ENCODE assay signal across 13 cellular contexts in the genomic region with DNA sequence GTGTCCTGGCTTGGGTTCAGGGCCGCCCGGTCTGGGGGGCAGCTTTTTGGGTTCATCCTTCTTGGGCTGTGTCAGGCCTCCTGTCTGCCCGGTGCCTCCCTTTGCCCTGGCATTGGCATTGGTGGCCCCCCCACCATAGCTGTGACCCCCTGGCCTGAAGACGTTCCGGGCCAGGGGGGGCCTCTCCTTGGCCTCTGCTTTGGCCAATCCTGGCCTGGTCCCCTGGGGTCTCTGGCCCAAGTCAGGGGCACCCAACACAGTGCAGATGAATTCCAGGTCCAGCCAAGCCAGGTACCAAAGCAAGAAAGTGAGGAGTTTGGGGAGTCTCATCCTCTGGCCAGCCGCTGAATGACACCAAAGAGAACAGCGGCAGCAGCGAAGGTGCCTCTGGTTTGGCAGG. TPM values are rescaled to one million over a fixed set of nuclear protein-coding genes. Genes with fewer than 3 reads are reported as not detected.
DNase-seq lines count a peak whose midpoint lies in the region; ATAC-seq and TF ChIP-seq lines count a peak whose summit lies in the region.
"Had no signal": no experiment of that assay in that cellular context is flagged by ENCODE, and none has a peak within 500 bp of the region (broad histone marks: within the 10 kb centered on the region; RNA-seq: fewer than 3 reads in every experiment).

No MANE protein-coding gene starts in this region.

- POLR2A ChIA-PET in AG04450 (lab: Yijun Ruan, JAX): interaction anchor here (1.2 kb wide), 1 partner anchor 135 kb away, joined by 4 read pairs; no protein-coding TSS in a partner anchor

- peaks cover 20% of the 10 kb centered on the region for H3K27me3 Mint-ChIP-seq in stimulated activated naive CD8-positive, alpha-beta T cell treated with anti-CD3 and anti-CD28 coated beads, Interleukin-15, amount 100 ng/mL, for 72 hours
- H3K27me3 Mint-ChIP-seq: activated naive CD8-positive, alpha-beta T cell had no signal

- no peak for ATAC-seq in stimulated activated naive CD8-positive, alpha-beta T cell treated with anti-CD3 and anti-CD28 coated beads, Interleukin-15, amount 100 ng/mL, for 72 hours
- ATAC-seq: WTC11 had no signal

- no peak overlapping the region for H3K4me3 Mint-ChIP-seq in stimulated activated naive CD8-positive, alpha-beta T cell treated with anti-CD3 and anti-CD28 coated beads, Interleukin-15, amount 100 ng/mL, for 72 hours
- H3K4me3 Mint-ChIP-seq: activated naive CD8-positive, alpha-beta T cell; stimulated activated naive CD8-positive, alpha-beta T cell treated with anti-CD3 and anti-CD28 coated beads, Interleukin-15, Interleukin-2, amounts not matched to agents 100 ng/mL and 50 ng/mL, for 24 hours; WTC11 had no signal

- no peak overlapping the region for H3K27ac Mint-ChIP-seq in stimulated activated naive CD8-positive, alpha-beta T cell treated with anti-CD3 and anti-CD28 coated beads, Interleukin-15, amount 100 ng/mL, for 72 hours
- H3K27ac Mint-ChIP-seq: activated naive CD8-positive, alpha-beta T cell; stimulated activated naive CD8-positive, alpha-beta T cell treated with anti-CD3 and anti-CD28 coated beads, Interleukin-15, Interleukin-2, amounts not matched to agents 100 ng/mL and 50 ng/mL, for 24 hours had no signal

- H3K4me1 Mint-ChIP-seq in stimulated activated naive CD8-positive, alpha-beta T cell treated with anti-CD3 and anti-CD28 coated beads, Interleukin-15, amount 100 ng/mL, for 72 hours: peaks cover 11% of the 10 kb centered on the region

- peak overlapping the region; percentile 82 for H3K27ac ChIP-seq in AG04450 (ENCODE audit: low read depth, low read length)

- in situ Hi-C loops in astrocyte of the spinal cord (cut with HindIII; ENCODE audit: low sequenced_read_pairs) (loop anchor here (25.0 kb wide), 1 partner anchor 125 kb away; no protein-coding TSS in a partner anchor), KBM-7 (cut with MboI; ENCODE audit: low pct_unique_long_range_greater_than_20kb, low sequenced_read_pairs) (no loop called here)

- no peaks in the 10 kb centered on the region for H3K9me3 Mint-ChIP-seq in stimulated activated naive CD8-positive, alpha-beta T cell treated with anti-CD3 and anti-CD28 coated beads, Interleukin-15, amount 100 ng/mL, for 72 hours
- H3K9me3 Mint-ChIP-seq: stimulated activated naive CD8-positive, alpha-beta T cell treated with anti-CD3 and anti-CD28 coated beads, Interleukin-15, Interleukin-2, amounts not matched to agents 100 ng/mL and 50 ng/mL, for 24 hours; WTC11 had no signal

- CTCF ChIA-PET in AG04450 (lab: Charles Lee): interaction anchor here (0.6 to 6.8 kb wide), 9 partner anchors 9 to 408 kb away, joined by 3 to 120 read pairs (median 14); a partner anchor contains a TSS

- DNase-seq in AG04450 (ENCODE audit: low read depth, low spot score): no peak
- no peak for DNase-seq in astrocyte of the spinal cord (ENCODE audit: low read depth, low spot score)
- no peak for DNase-seq in fibroblast of the aortic adventitia (ENCODE audit: low read depth)
- no peak for DNase-seq in retinal pigment epithelial cell (ENCODE audit: low read depth)
- no peak for DNase-seq in GM19238 (ENCODE audit: insufficient read length, low spot score)
- no peak for DNase-seq in foreskin melanocyte
- DNase-seq in KBM-7: no peak
- DNase-seq in stimulated activated naive CD8-positive, alpha-beta T cell treated with anti-CD3 and anti-CD28 coated beads, Interleukin-15, amount 100 ng/mL, for 72 hours: no peak
- DNase-seq: NCI-H146, NCI-H524 treated with DMSO at 0.1 percent for 48 hours had no signal

- H3K4me3 ChIP-seq in AG04450 (ENCODE audit: low read depth, low read length) (peak overlapping the region; percentile 71), astrocyte of the spinal cord (ENCODE audit: low read depth, low read length) (peak overlapping the region; percentile 56), fibroblast of the aortic adventitia (ENCODE audit: low read depth, low read length) (peak overlapping the region; percentile 61), retinal pigment epithelial cell (ENCODE audit: low read length) (peak overlapping the region; percentile 30)

- peaks cover 6% of the 10 kb centered on the region; the same call in 1 of the 2 replicates for H3K9me3 ChIP-seq in AG04450 (ENCODE audit: control insufficient read depth, insufficient read depth, low read length)

- H3K27me3 ChIP-seq in AG04450 (ENCODE audit: control insufficient read depth, insufficient read depth, low read length): no peaks in the 10 kb centered on the region

- TF ChIP-seq CTCF in AG04450 (IDR thresholded peaks at IDR 0.05; ENCODE audit: low read depth, low read length) (no peak), astrocyte of the spinal cord (IDR thresholded peaks at IDR 0.05; ENCODE audit: low read depth, low read length) (no peak), fibroblast of the aortic adventitia (IDR thresholded peaks at IDR 0.05; ENCODE audit: insufficient read depth, low read length) (no peak), retinal pigment epithelial cell (conservative IDR thresholded peaks at IDR 0.05; ENCODE audit: low read depth, low read length) (no peak)

RNA-seq across cellular contexts. Expression of a gene that starts 0.4 kb away (rescaled TPM):
- 40.5 and 58.9 TPM in 2 replicates for polyA plus RNA-seq in AG04450 (2011; rRNA removed)
- polyA minus RNA-seq in AG04450 (2011; rRNA and poly(A)+ RNA removed): 49.4 and 65.7 TPM in 2 replicates
- 4.8 and 27.6 TPM in 2 replicates for total RNA-seq in fibroblast of the aortic adventitia (ENCODE audit: low replicate concordance)
- total RNA-seq: WTC11 had no signal

RNA-seq across cellular contexts. Expression of a gene that starts 17.8 kb away (rescaled TPM):
- polyA plus RNA-seq in AG04450 (2011; rRNA removed): 16.8 and 21.3 TPM in 2 replicates
- polyA minus RNA-seq in AG04450 (2011; rRNA and poly(A)+ RNA removed): 21.0 and 26.3 TPM in 2 replicates
- 22.0 and 66.7 TPM in 2 replicates for total RNA-seq in fibroblast of the aortic adventitia (ENCODE audit: low replicate concordance)

RNA-seq across cellular contexts. Expression of a gene that starts 25.8 kb away (rescaled TPM):
- 44.9 and 46.1 TPM in 2 replicates for polyA plus RNA-seq in AG04450 (2011; rRNA removed)
- 32.3 and 34.3 TPM in 2 replicates for polyA minus RNA-seq in AG04450 (2011; rRNA and poly(A)+ RNA removed)
- total RNA-seq in fibroblast of the aortic adventitia (ENCODE audit: low replicate concordance): 24.4 and 26.9 TPM in 2 replicates
